Comparison of ENCODE assay signal across 22 cellular contexts in the genomic region with DNA sequence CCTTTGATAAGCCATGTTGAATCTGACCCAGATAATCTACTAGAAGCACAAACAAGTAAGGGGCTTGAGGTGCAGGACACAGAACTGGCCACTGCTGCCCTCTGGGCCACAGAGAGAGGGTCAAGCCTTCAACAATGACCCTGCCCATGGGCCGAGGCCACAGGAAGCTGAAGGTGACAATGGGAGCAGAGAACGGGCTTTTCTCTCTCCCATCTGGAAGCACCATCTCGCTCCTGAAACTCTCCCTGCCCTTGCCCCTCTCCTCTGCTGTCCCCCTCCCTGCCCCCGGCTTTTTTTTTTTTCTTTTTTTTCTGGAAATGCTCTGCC.
"Had no signal": no experiment of that assay in that cellular context is flagged by ENCODE, and none has a peak within 500 bp of the region (broad histone marks: within the 10 kb centered on the region; RNA-seq: fewer than 3 reads in every experiment).

No MANE protein-coding gene starts in this region.

- H3K9me3 Mint-ChIP-seq: activated CD8-positive, alpha-beta T cell treated with anti-CD3 and anti-CD28 coated beads for 36 hours; activated naive CD4-positive, alpha-beta T cell treated with anti-CD3 and anti-CD28 coated beads for 36 hours; activated T-cell treated with anti-CD3 and anti-CD28 coated beads, Interleukin-2, amount 50 U/mL, for 4 hours; dendritic cell treated with granulocyte-macrophage colony-stimulating factor and Interleukin-4, amounts not matched to agents 40 ng/mL and 50 ng/mL, for 4 days; mesothelial cell of epicardium; T-cell had no signal

- H3K9me3 ChIP-seq: ascending aorta, sigmoid colon, upper lobe of right lung had no signal

- DNase-seq: activated CD4-positive, alpha-beta T cell treated with anti-CD3 and anti-CD28 coated beads for 48 hours; activated CD4-positive, CD25-positive, alpha-beta regulatory T cell; activated CD8-positive, alpha-beta T cell treated with anti-CD3 and anti-CD28 coated beads for 36 hours; activated naive CD4-positive, alpha-beta T cell treated with anti-CD3 and anti-CD28 coated beads for 36 hours; activated T-cell treated with anti-CD3 and anti-CD28 coated beads, Interleukin-2, amount 50 U/mL, for 4 hours; effector memory CD4-positive, alpha-beta T cell; foreskin melanocyte; glutamatergic neuron; hippocampal formation; left cardiac atrium; nucleus accumbens; posterior cingulate gyrus; sigmoid colon; stimulated activated CD4-positive, alpha-beta T cell treated with anti-CD3 and anti-CD28 coated beads, Interleukin-1b, Interleukin-23, amount 100 ng/mL, for 48 hours; stimulated activated CD8-positive, alpha-beta memory T cell treated with anti-CD3 and anti-CD28 coated beads, Interleukin-4, amount 100 ng/mL, for 48 hours; stimulated activated naive CD4-positive, alpha-beta T cell; T-cell; upper lobe of right lung had no signal

- H3K27me3 ChIP-seq: ascending aorta, sigmoid colon, upper lobe of right lung had no signal

- H3K4me1 ChIP-seq: ascending aorta, sigmoid colon had no signal

- H3K36me3 Mint-ChIP-seq: mesothelial cell of epicardium; natural killer cell treated with Interleukin-12 subunit alpha and Interleukin-12 subunit beta and Interleukin-15 and Interleukin-18, amount 100 ng/mL, for 72 hours; T-cell had no signal

- H3K27me3 Mint-ChIP-seq: dendritic cell treated with granulocyte-macrophage colony-stimulating factor and Interleukin-4, amounts not matched to agents 40 ng/mL and 50 ng/mL, for 4 days; T-cell had no signal

- H3K4me3 Mint-ChIP-seq: activated CD8-positive, alpha-beta T cell treated with anti-CD3 and anti-CD28 coated beads for 36 hours; activated naive CD4-positive, alpha-beta T cell treated with anti-CD3 and anti-CD28 coated beads for 36 hours; activated T-cell treated with anti-CD3 and anti-CD28 coated beads, Interleukin-2, amount 50 U/mL, for 4 hours; dendritic cell treated with granulocyte-macrophage colony-stimulating factor and Interleukin-4, amounts not matched to agents 40 ng/mL and 50 ng/mL, for 4 days; mesothelial cell of epicardium; natural killer cell treated with Interleukin-12 subunit alpha and Interleukin-12 subunit beta and Interleukin-15 and Interleukin-18, amount 100 ng/mL, for 72 hours; T-cell had no signal

- H3K36me3 ChIP-seq: ascending aorta, sigmoid colon, upper lobe of right lung had no signal

- H3K27ac ChIP-seq: ascending aorta, sigmoid colon, upper lobe of right lung had no signal

- ATAC-seq: activated CD8-positive, alpha-beta T cell treated with anti-CD3 and anti-CD28 coated beads for 36 hours; activated T-cell treated with anti-CD3 and anti-CD28 coated beads, Interleukin-2, amount 50 U/mL, for 4 hours; left cardiac atrium; natural killer cell treated with Interleukin-12 subunit alpha and Interleukin-12 subunit beta and Interleukin-15 and Interleukin-18, amount 100 ng/mL, for 72 hours; T-cell; upper lobe of right lung had no signal

- H3K4me3 ChIP-seq: ascending aorta, sigmoid colon, upper lobe of right lung had no signal

- H3K27ac Mint-ChIP-seq: activated CD8-positive, alpha-beta T cell treated with anti-CD3 and anti-CD28 coated beads for 36 hours; activated naive CD4-positive, alpha-beta T cell treated with anti-CD3 and anti-CD28 coated beads for 36 hours; dendritic cell treated with granulocyte-macrophage colony-stimulating factor and Interleukin-4, amounts not matched to agents 40 ng/mL and 50 ng/mL, for 4 days; mesothelial cell of epicardium; natural killer cell treated with Interleukin-12 subunit alpha and Interleukin-12 subunit beta and Interleukin-15 and Interleukin-18, amount 100 ng/mL, for 72 hours; T-cell had no signal
